38 cellular contexts compared by ENCODE assay signal in the genomic region with DNA sequence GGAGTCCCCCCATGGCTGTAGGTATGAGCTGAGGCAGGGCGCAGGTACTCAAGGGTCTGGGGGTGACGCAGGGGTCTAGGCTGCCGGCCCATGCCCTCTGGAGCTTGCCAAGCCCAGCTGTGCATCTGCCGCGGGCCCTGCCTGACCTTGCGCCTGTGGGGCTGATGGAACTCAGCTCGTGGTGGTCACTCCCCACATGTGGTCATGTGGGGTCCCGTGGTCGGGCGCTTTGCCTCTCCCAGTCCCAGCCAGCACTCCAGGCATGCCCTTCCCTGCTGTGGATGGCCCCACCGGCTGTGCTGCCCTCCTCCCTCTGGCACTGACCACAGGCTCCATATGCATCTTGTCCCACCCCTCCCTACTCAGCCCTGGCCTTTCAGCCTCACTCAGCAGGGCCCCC. TPM values are rescaled to one million over a fixed set of nuclear protein-coding genes. Genes with fewer than 3 reads are reported as not detected.
"Had no signal": no experiment of that assay in that cellular context is flagged by ENCODE, and none has a peak within 500 bp of the region (broad histone marks: within the 10 kb centered on the region; RNA-seq: fewer than 3 reads in every experiment).

No MANE protein-coding gene starts in this region.

- H3K27me3 ChIP-seq: ascending aorta, cardiac muscle cell had no signal

- ATAC-seq: activated T-cell treated with anti-CD3 and anti-CD28 coated beads, Interleukin-2, amount 50 U/mL, for 72 hours; activated T-helper 17 cell treated with anti-CD3 and anti-CD28 coated beads, Interleukin-2, amount 50 U/mL, for 72 hours; Right ventricle myocardium inferior had no signal

- H3K27ac ChIP-seq: ascending aorta, cardiac muscle cell, KMS-11, PC-9, RWPE1, VCaP had no signal

- H3K4me2 ChIP-seq: KMS-11, PC-9 had no signal

- H3K9me3 Mint-ChIP-seq: activated B cell treated with CpG ODN at 0.5 μM for 24 hours; activated CD4-positive, alpha-beta memory T cell treated with anti-CD3 and anti-CD28 coated beads for 36 hours; activated naive CD4-positive, alpha-beta T cell treated with anti-CD3 and anti-CD28 coated beads, Interleukin-2, amount 50 U/mL, for 24 hours; activated naive CD8-positive, alpha-beta T cell treated with anti-CD3 and anti-CD28 coated beads, Interleukin-2, amount 10 ng/mL, durations not matched to agents 7 days and 5 days; activated T-cell treated with anti-CD3 and anti-CD28 coated beads, Interleukin-2, amount 50 U/mL, for 72 hours; activated T-helper 17 cell treated with anti-CD3 and anti-CD28 coated beads, Interleukin-2, amount 50 U/mL, for 72 hours; central memory CD8-positive, alpha-beta T cell had no signal

- DNase-seq: activated B cell treated with CpG ODN at 0.5 μM for 24 hours; activated CD4-positive, alpha-beta memory T cell treated with anti-CD3 and anti-CD28 coated beads for 36 hours; activated CD4-positive, alpha-beta T cell treated with anti-CD3 and anti-CD28 coated beads for 4 hours; activated CD4-positive, alpha-beta T cell treated with anti-CD3 and anti-CD28 coated beads, Interleukin-2, amount 50 U/mL, for 1 hour; activated CD4-positive, CD25-positive, alpha-beta regulatory T cell treated with anti-CD3 and anti-CD28 coated beads, Interleukin-2, amount 50 U/mL, for 72 hours; activated gamma-delta T cell; activated naive CD4-positive, alpha-beta T cell treated with Interleukin-2 at 50 U/mL for 16 hours; activated naive CD8-positive, alpha-beta T cell treated with anti-CD3 and anti-CD28 coated beads, Interleukin-2, amount 10 ng/mL, durations not matched to agents 7 days and 5 days; activated T-cell treated with anti-CD3 and anti-CD28 coated beads, Interleukin-2, amount 50 U/mL, for 1 hour; activated T-cell treated with anti-CD3 and anti-CD28 coated beads, Interleukin-2, amount 50 U/mL, for 72 hours; amygdala; MM.1S; MV-4-11; NCI-H1092; NCI-H1436 treated with DMSO at 0.1 percent for 48 hours; NCI-H1694 treated with DMSO at 0.1 percent for 48 hours; NCI-H2029; NCI-H2107; NCI-H2171; NCI-H510A; NCI-H526; NCI-H748 treated with DMSO at 0.1 percent for 48 hours; NK-92 treated with Interleukin-12 subunit alpha and Interleukin-12 subunit beta, amount 100 ng/mL, for 24 hours; PC-9; SW 1271; T-helper 1 cell; T-helper 2 cell; T-helper 9 cell had no signal

- H3K9me3 ChIP-seq: ascending aorta had no signal

- H3K27me3 Mint-ChIP-seq: activated B cell treated with CpG ODN at 0.5 μM for 24 hours; activated CD4-positive, alpha-beta memory T cell treated with anti-CD3 and anti-CD28 coated beads for 36 hours; activated naive CD4-positive, alpha-beta T cell treated with anti-CD3 and anti-CD28 coated beads, Interleukin-2, amount 50 U/mL, for 24 hours; activated naive CD8-positive, alpha-beta T cell treated with anti-CD3 and anti-CD28 coated beads, Interleukin-2, amount 10 ng/mL, durations not matched to agents 7 days and 5 days; activated T-helper 17 cell treated with anti-CD3 and anti-CD28 coated beads, Interleukin-2, amount 50 U/mL, for 72 hours; central memory CD8-positive, alpha-beta T cell had no signal

- H3K27ac Mint-ChIP-seq: activated B cell treated with CpG ODN at 0.5 μM for 24 hours; activated CD4-positive, alpha-beta memory T cell treated with anti-CD3 and anti-CD28 coated beads for 36 hours; activated naive CD4-positive, alpha-beta T cell treated with anti-CD3 and anti-CD28 coated beads, Interleukin-2, amount 50 U/mL, for 24 hours; activated naive CD8-positive, alpha-beta T cell treated with anti-CD3 and anti-CD28 coated beads, Interleukin-2, amount 10 ng/mL, durations not matched to agents 7 days and 5 days; activated T-cell treated with anti-CD3 and anti-CD28 coated beads, Interleukin-2, amount 50 U/mL, for 72 hours; activated T-helper 17 cell treated with anti-CD3 and anti-CD28 coated beads, Interleukin-2, amount 50 U/mL, for 72 hours had no signal

- H3K36me3 Mint-ChIP-seq: activated naive CD8-positive, alpha-beta T cell treated with anti-CD3 and anti-CD28 coated beads, Interleukin-2, amount 10 ng/mL, durations not matched to agents 7 days and 5 days had no signal

- H3K4me3 ChIP-seq: ascending aorta, cardiac muscle cell, PC-9 had no signal

- H2AFZ ChIP-seq: PC-9 had no signal

- H3K4me3 Mint-ChIP-seq: activated B cell treated with CpG ODN at 0.5 μM for 24 hours; activated CD4-positive, alpha-beta memory T cell treated with anti-CD3 and anti-CD28 coated beads for 36 hours; activated naive CD4-positive, alpha-beta T cell treated with anti-CD3 and anti-CD28 coated beads, Interleukin-2, amount 50 U/mL, for 24 hours; activated naive CD8-positive, alpha-beta T cell treated with anti-CD3 and anti-CD28 coated beads, Interleukin-2, amount 10 ng/mL, durations not matched to agents 7 days and 5 days; activated T-cell treated with anti-CD3 and anti-CD28 coated beads, Interleukin-2, amount 50 U/mL, for 72 hours; activated T-helper 17 cell treated with anti-CD3 and anti-CD28 coated beads, Interleukin-2, amount 50 U/mL, for 72 hours; central memory CD8-positive, alpha-beta T cell had no signal

- FAIRE-seq: RCC 7860 had no signal

- H3K9ac ChIP-seq: KMS-11 had no signal

RNA-seq across cellular contexts. Expression of a gene that starts 57.3 kb away (rescaled TPM):
- total RNA-seq: ascending aorta had no signal
